In the genomic region with DNA sequence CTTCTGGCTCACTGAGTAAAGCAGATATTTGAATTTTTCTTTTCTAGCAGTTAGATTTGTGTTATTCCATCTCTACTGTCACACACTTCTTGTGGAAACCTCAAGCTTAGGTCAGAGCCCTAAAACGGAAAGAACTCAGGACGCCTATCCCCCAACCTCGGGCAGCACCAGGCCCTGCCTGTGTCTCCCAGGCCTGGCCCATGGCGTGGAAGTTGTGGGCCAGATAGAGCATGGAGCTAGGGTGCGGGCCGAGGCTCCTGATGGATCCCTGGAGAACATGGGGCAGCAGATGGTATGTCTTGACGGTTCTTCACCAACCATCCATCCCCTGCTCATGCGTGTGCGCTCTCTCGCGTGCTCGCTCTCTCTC, we compare ENCODE assay signal across 14 cellular contexts. TPM values are rescaled to one million over a fixed set of nuclear protein-coding genes. Genes with fewer than 3 reads are reported as not detected.
DNase-seq lines count a peak whose midpoint lies in the region; ATAC-seq and TF ChIP-seq lines count a peak whose summit lies in the region.
"Had no signal": no experiment of that assay in that cellular context is flagged by ENCODE, and none has a peak within 500 bp of the region (broad histone marks: within the 10 kb centered on the region; RNA-seq: fewer than 3 reads in every experiment).

No MANE protein-coding gene starts in this region.

- no peaks in the 10 kb centered on the region for H3K36me3 ChIP-seq in SK-N-SH (replicated peaks in 1 of 2; ENCODE audit: control insufficient read depth in 1 of 2, insufficient read depth in 2 of 2, low read length in 1 of 2)
- peaks cover 27 to 28% of the 10 kb centered on the region in 2 experiments for H3K36me3 ChIP-seq in mesenchymal stem cell (ENCODE audit: control insufficient read depth in 1 of 2, insufficient read depth in 2 of 2, low read depth in 1 of 2, low read length in 2 of 2)
- H3K36me3 ChIP-seq in H7 (replicated peaks; ENCODE audit: control insufficient read depth, insufficient read depth, low read length) = peaks cover 2% of the 10 kb centered on the region; the same call in 1 of the 2 replicates

- TF ChIP-seq RAD21 in SK-N-SH (IDR thresholded peaks at IDR 0.05; ENCODE audit: low read length) = no peak

- peak overlapping the region; percentile 55 for H3K27ac Mint-ChIP-seq in CD4-positive, alpha-beta T cell
- H3K27ac Mint-ChIP-seq in mesothelial cell of epicardium = no peak overlapping the region
- H3K27ac Mint-ChIP-seq: activated naive CD8-positive, alpha-beta T cell treated with anti-CD3 and anti-CD28 coated beads, Interleukin-2, amount 50 U/mL, for 24 hours; activated T-helper 2 cell treated with anti-CD3 and anti-CD28 coated beads, Interferon-gamma antibody, Interleukin-2, Interleukin-4, amounts not matched to agents 10 μg/mL and 5 μg/mL and 100 μg/mL, durations not matched to agents 14 hours and 24 hours and 36 hours had no signal

- H3K4me3 Mint-ChIP-seq in CD4-positive, alpha-beta T cell = no peak overlapping the region
- H3K4me3 Mint-ChIP-seq in mesothelial cell of epicardium = no peak overlapping the region
- H3K4me3 Mint-ChIP-seq: activated naive CD8-positive, alpha-beta T cell treated with anti-CD3 and anti-CD28 coated beads, Interleukin-2, amount 50 U/mL, for 24 hours had no signal

- no peak overlapping the region for H2BK5ac ChIP-seq in mesenchymal stem cell (ENCODE audit: low read depth, low read length, poor library complexity, severe bottlenecking)

- no peak overlapping the region for H3K14ac ChIP-seq in mesenchymal stem cell (ENCODE audit: low read length in 2 of 2)

- no peaks in the 10 kb centered on the region for H3K27me3 Mint-ChIP-seq in CD4-positive, alpha-beta T cell
- H3K27me3 Mint-ChIP-seq in mesothelial cell of epicardium (ENCODE audit: low read depth) = no peaks in the 10 kb centered on the region
- H3K27me3 Mint-ChIP-seq: activated naive CD8-positive, alpha-beta T cell treated with anti-CD3 and anti-CD28 coated beads, Interleukin-2, amount 50 U/mL, for 24 hours had no signal

- intact Hi-C loops in CD4-positive, alpha-beta T cell (cut with DNase I, micrococcal nuclease) = loop anchor here in 1 of 2 experiments (5.0 kb wide), 2 partner anchors 103 to 173 kb away; no protein-coding TSS in a partner anchor

- H2AK5ac ChIP-seq in mesenchymal stem cell (ENCODE audit: low read length, severe bottlenecking) = no peak overlapping the region

- no peaks in the 10 kb centered on the region for H3K79me1 ChIP-seq in mesenchymal stem cell (replicated peaks; ENCODE audit: low read length, poor library complexity, severe bottlenecking)

- H3K18ac ChIP-seq in mesenchymal stem cell (ENCODE audit: low read depth in 1 of 2, low read length in 2 of 2) = no peak overlapping the region

- H3K27ac ChIP-seq in SK-N-SH (ENCODE audit: low read depth in 2 of 2, low read length in 1 of 2) = no peak overlapping the region
- no peak overlapping the region for H3K27ac ChIP-seq in CD4-positive, alpha-beta T cell (ENCODE audit: low read depth, low read length)
- H3K27ac ChIP-seq in RWPE1 = no peak overlapping the region
- H3K27ac ChIP-seq in mesenchymal stem cell (ENCODE audit: low read length, poor library complexity, severe bottlenecking) = no peak overlapping the region
- H3K27ac ChIP-seq: lower lobe of right lung, thoracic aorta had no signal

- no peaks in the 10 kb centered on the region for H3K9me3 Mint-ChIP-seq in CD4-positive, alpha-beta T cell
- H3K9me3 Mint-ChIP-seq in mesothelial cell of epicardium = no peaks in the 10 kb centered on the region
- H3K9me3 Mint-ChIP-seq: activated naive CD8-positive, alpha-beta T cell treated with anti-CD3 and anti-CD28 coated beads, Interleukin-2, amount 50 U/mL, for 24 hours; activated T-helper 2 cell treated with anti-CD3 and anti-CD28 coated beads, Interferon-gamma antibody, Interleukin-2, Interleukin-4, amounts not matched to agents 10 μg/mL and 5 μg/mL and 100 μg/mL, durations not matched to agents 14 hours and 24 hours and 36 hours had no signal

- no peaks in the 10 kb centered on the region for H3K9me2 ChIP-seq in SK-N-SH

- H4K8ac ChIP-seq in mesenchymal stem cell (ENCODE audit: low read length) = no peak overlapping the region

- CTCF ChIA-PET in SK-N-SH (lab: Yijun Ruan, JAX) = interaction anchor here (0.6 to 2.6 kb wide), 16 partner anchors 9 to 246 kb away, joined by 3 to 35 read pairs (median 4); no protein-coding TSS in a partner anchor
- CTCF ChIA-PET in CD4-positive, alpha-beta T cell (lab: Charles Lee) = interaction anchor here (1.4 to 2.3 kb wide), 4 partner anchors 9 to 52 kb away, joined by 4 to 18 read pairs (median 6); partner anchors contain the start of gene P2RX4
- CTCF ChIA-PET in RWPE1 (lab: Yijun Ruan, JAX) = interaction anchor here (0.6 to 1.6 kb wide), 5 partner anchors 9 to 244 kb away, joined by 3 to 7 read pairs (median 3); no protein-coding TSS in a partner anchor

- no peak overlapping the region for H2AFZ ChIP-seq in SK-N-SH (ENCODE audit: low read depth)
- H2AFZ ChIP-seq in mesenchymal stem cell (ENCODE audit: low read depth, low read length) = no peak overlapping the region

- H3K4me1 ChIP-seq in SK-N-SH (ENCODE audit: control insufficient read depth in 1 of 2, insufficient read depth in 2 of 2, low read depth in 1 of 2, low read length in 1 of 2) (no peaks in the 10 kb centered on the region), mesenchymal stem cell (ENCODE audit: control insufficient read depth, insufficient read depth, low read depth, low read length) (peaks cover 5% of the 10 kb centered on the region)

- H2BK120ac ChIP-seq in mesenchymal stem cell (ENCODE audit: low read depth, low read length) = no peak overlapping the region

- no peak for TF ChIP-seq EP300 in SK-N-SH (IDR thresholded peaks at IDR 0.05; ENCODE audit: borderline replicate concordance in 1 of 2, low read depth in 1 of 2, low read length in 1 of 2)

- TF ChIP-seq CTCF in SK-N-SH (IDR thresholded peaks at IDR 0.05) (no peak), RWPE1 (conservative IDR thresholded peaks at IDR 0.05; ENCODE audit: low read depth) (peak; percentile 49), mesothelial cell of epicardium (IDR thresholded peaks at IDR 0.05; ENCODE audit: unreplicated experiment) (no peak)
- TF ChIP-seq CTCF in CD4-positive, alpha-beta T cell (IDR thresholded peaks at IDR 0.05) = no peak

- H3K4ac ChIP-seq in mesenchymal stem cell (ENCODE audit: low read depth in 1 of 2, low read length in 2 of 2) = no peak overlapping the region

- H3K36me3 Mint-ChIP-seq in CD4-positive, alpha-beta T cell (ENCODE audit: low read depth) = peaks cover 60% of the 10 kb centered on the region
- peaks cover 8% of the 10 kb centered on the region for H3K36me3 Mint-ChIP-seq in mesothelial cell of epicardium

- H3K23ac ChIP-seq in mesenchymal stem cell (ENCODE audit: low read length in 2 of 2) = no peak overlapping the region

- peak; percentile 8; the same call in 2 of the 3 replicates for ATAC-seq in SK-N-SH treated with all-trans-retinoic acid at 6 μM for 48 hours
- ATAC-seq in CD4-positive, alpha-beta T cell (ENCODE audit: poor library complexity) = no peak

- H3K9ac ChIP-seq in SK-N-SH = no peak overlapping the region
- H3K9ac ChIP-seq in mesenchymal stem cell (ENCODE audit: low read length) = peak overlapping the region; percentile 11

- H3K27me3 ChIP-seq in SK-N-SH (ENCODE audit: insufficient read depth) (no peaks in the 10 kb centered on the region), mesenchymal stem cell (ENCODE audit: control insufficient read depth in 1 of 2, insufficient read depth in 1 of 2, low read length in 2 of 2) (no peaks in the 10 kb centered on the region), H7 (ENCODE audit: control insufficient read depth, insufficient read depth, low read length) (no peaks in the 10 kb centered on the region)
- no peaks in the 10 kb centered on the region for H3K27me3 ChIP-seq in CD4-positive, alpha-beta T cell (ENCODE audit: control insufficient read depth, insufficient read depth, low read length)
- H3K27me3 ChIP-seq: MG63 had no signal

- WGBS in SK-N-SH (ENCODE audit: low lambda C conversion rate) = 81% methylated on average over 12 of the region's 12 CpGs
- WGBS in mesenchymal stem cell = 92% methylated on average over 4 of the region's 12 CpGs

- no peak overlapping the region for H4K91ac ChIP-seq in mesenchymal stem cell (ENCODE audit: low read length)

- H3K4me3 ChIP-seq in SK-N-SH (ENCODE audit: low read depth in 2 of 2, low read length in 1 of 2) (no peak overlapping the region), mesenchymal stem cell (ENCODE audit: insufficient read depth in 1 of 2, low read depth in 1 of 2, low read length in 2 of 2) (no peak overlapping the region), H7 (ENCODE audit: insufficient read depth, low read depth, low read length) (no peak overlapping the region)
- H3K4me3 ChIP-seq: lower lobe of right lung, MG63, thoracic aorta had no signal

- no peak overlapping the region for H2BK12ac ChIP-seq in mesenchymal stem cell (ENCODE audit: low read length in 2 of 2)

- H3K4me1 Mint-ChIP-seq in CD4-positive, alpha-beta T cell (ENCODE audit: low read depth) = peaks cover 22% of the 10 kb centered on the region
- H3K4me1 Mint-ChIP-seq in mesothelial cell of epicardium = peaks cover 7% of the 10 kb centered on the region

- H3K9me3 ChIP-seq in SK-N-SH (no peaks in the 10 kb centered on the region), mesenchymal stem cell (ENCODE audit: control insufficient read depth, low read length) (no peaks in the 10 kb centered on the region)
- no peaks in the 10 kb centered on the region for H3K9me3 ChIP-seq in CD4-positive, alpha-beta T cell (ENCODE audit: control insufficient read depth, low read length)
- H3K9me3 ChIP-seq: lower lobe of right lung, MG63, thoracic aorta had no signal

- no peaks in the 10 kb centered on the region for H3F3A ChIP-seq in SK-N-SH (replicated peaks; ENCODE audit: insufficient read depth)

- no peaks in the 10 kb centered on the region for H3K79me2 ChIP-seq in SK-N-SH (ENCODE audit: insufficient read depth)

- POLR2A ChIA-PET in SK-N-SH (lab: Yijun Ruan, JAX) = no interaction called here
- POLR2A ChIA-PET in CD4-positive, alpha-beta T cell (lab: Charles Lee) = interaction anchor here (1.3 kb wide), 1 partner anchor 11 kb away, joined by 8 read pairs; no protein-coding TSS in a partner anchor
- POLR2A ChIA-PET in RWPE1 (lab: Yijun Ruan, JAX; ENCODE audit: low non-redundant PET) = interaction anchor here (0.7 kb wide), 1 partner anchor 215 kb away, joined by 3 read pairs; no protein-coding TSS in a partner anchor

- no peak overlapping the region for H2BK15ac ChIP-seq in mesenchymal stem cell (ENCODE audit: low read depth, poor library complexity, severe bottlenecking)

- H3K4me2 ChIP-seq in SK-N-SH (no peak overlapping the region), mesenchymal stem cell (ENCODE audit: low read length, poor library complexity, severe bottlenecking) (no peak overlapping the region)

- DNase-seq in SK-N-SH = no peak
- DNase-seq in CD4-positive, alpha-beta T cell = no peak
- no peak for DNase-seq in RWPE1 (ENCODE audit: low spot score)
- no peak for DNase-seq in mesenchymal stem cell
- DNase-seq in H7 = no peak
- DNase-seq in AG08396 (ENCODE audit: low spot score) = no peak
- no peak for DNase-seq in mesothelial cell of epicardium (ENCODE audit: low spot score in 2 of 2, unreplicated experiment in 2 of 2)
- DNase-seq: NCI-H1436 treated with DMSO at 0.1 percent for 48 hours had no signal

- no peaks in the 10 kb centered on the region for H4K20me1 ChIP-seq in SK-N-SH (ENCODE audit: insufficient read depth)

RNA-seq across cellular contexts. Expression of gene P2RX4, which starts 20.6 kb away (rescaled TPM):
- 24.2 and 32.2 TPM in 2 replicates for polyA plus RNA-seq in SK-N-SH (2012; rRNA removed)
- polyA plus RNA-seq in SK-N-SH (2012; cell fraction: cytosol; rRNA removed) = 13.4 and 22.6 TPM in 2 replicates
- 17.6 and 24.1 TPM in 2 replicates for polyA plus RNA-seq in SK-N-SH (2012; cell fraction: nucleus; rRNA removed)
- total RNA-seq in CD4-positive, alpha-beta T cell = 10 to 100 TPM; 36.2 to 37.4 TPM
- 33.2 TPM for polyA plus RNA-seq in mesenchymal stem cell (2013, experiment 1 of 2)
- polyA plus RNA-seq in mesenchymal stem cell (2013, experiment 2 of 2) = 33.2 TPM
- total RNA-seq in H7 (2014; rRNA removed; shearing (Covaris generic)) = 11.1 and 12.6 TPM in 2 replicates
- total RNA-seq in mesothelial cell of epicardium = 19.3 to 25.6 TPM (median 23.4 TPM) in 3 replicates
